ENCODE assay signal across 1 cellular context in genomic region chr21:22892757-22893156, GRCh38.
TF ChIP-seq lines count a peak whose summit lies in the region.

No MANE protein-coding gene starts in this region.

TF ChIP-seq in SK-N-SH treated with all-trans-retinoic acid at 6 μM for 48 hours, 23 proteins besides CTCF, POLR2A, EP300 and RAD21 (continued from another document):
- TF ChIP-seq PATZ1 (CRISPR knock-in tag; IDR thresholded peaks at IDR 0.05; ENCODE audit: borderline replicate concordance) (peak; percentile 41; the same call in 1 of the 2 replicates), SNAI2 (CRISPR knock-in tag; IDR thresholded peaks at IDR 0.05) (no peak), TOX (CRISPR knock-in tag; IDR thresholded peaks at IDR 0.05; ENCODE audit: borderline replicate concordance) (no peak), CSDC2 (CRISPR knock-in tag; IDR thresholded peaks at IDR 0.05) (no peak)
